ENCODE assay signal across 1 cellular context in the genomic region with DNA sequence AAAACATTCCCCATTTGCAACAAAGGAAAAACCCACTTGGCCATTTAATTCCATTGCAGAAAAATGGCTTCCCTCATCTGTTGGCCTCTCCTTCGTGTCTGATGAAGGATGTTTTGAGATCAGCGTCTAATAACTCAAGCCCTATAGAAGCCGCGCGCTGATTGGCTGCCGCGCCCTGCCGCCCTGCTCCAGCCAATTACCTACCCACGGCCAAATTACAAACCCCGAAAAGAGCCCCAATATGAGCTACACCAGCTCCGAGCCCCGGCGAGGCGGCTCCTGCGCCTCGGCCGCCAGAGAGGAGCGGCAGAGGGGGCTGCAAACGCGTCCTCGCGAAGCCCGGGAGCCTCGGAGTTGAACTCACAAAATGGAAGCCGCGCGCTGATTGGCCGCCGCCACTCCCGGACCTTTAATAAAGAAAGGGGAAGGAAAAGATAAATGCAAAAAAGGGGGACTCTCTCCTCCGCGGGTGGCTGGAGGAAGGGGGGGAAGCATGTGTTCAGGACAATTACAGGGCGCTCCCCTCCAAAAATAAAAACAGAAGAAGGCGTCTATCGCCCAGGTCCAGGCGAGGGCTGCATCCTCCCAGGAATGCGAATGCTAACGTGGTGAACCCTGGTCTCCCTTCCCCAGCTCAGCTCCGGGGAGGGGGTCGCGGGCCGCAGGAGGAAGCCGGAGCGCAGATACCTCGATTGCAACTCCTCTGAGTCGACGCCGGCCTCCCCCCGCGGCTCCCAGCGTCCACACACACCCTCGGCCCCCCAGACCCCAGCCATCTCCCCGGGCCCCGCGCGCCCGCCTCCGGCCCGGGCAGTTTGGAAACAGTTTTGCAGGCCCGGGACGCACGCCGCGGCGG.
A peak's percentile ranks its signal among the peaks of the same experiment; 100 is the strongest.
TF ChIP-seq lines count a peak whose summit lies in the region.

No MANE protein-coding gene starts in this region.

TF ChIP-seq in HepG2, 621 proteins besides CTCF, POLR2A, EP300 and RAD21 (continued from another document and continues in another):
- TF ChIP-seq, protein P1, sequence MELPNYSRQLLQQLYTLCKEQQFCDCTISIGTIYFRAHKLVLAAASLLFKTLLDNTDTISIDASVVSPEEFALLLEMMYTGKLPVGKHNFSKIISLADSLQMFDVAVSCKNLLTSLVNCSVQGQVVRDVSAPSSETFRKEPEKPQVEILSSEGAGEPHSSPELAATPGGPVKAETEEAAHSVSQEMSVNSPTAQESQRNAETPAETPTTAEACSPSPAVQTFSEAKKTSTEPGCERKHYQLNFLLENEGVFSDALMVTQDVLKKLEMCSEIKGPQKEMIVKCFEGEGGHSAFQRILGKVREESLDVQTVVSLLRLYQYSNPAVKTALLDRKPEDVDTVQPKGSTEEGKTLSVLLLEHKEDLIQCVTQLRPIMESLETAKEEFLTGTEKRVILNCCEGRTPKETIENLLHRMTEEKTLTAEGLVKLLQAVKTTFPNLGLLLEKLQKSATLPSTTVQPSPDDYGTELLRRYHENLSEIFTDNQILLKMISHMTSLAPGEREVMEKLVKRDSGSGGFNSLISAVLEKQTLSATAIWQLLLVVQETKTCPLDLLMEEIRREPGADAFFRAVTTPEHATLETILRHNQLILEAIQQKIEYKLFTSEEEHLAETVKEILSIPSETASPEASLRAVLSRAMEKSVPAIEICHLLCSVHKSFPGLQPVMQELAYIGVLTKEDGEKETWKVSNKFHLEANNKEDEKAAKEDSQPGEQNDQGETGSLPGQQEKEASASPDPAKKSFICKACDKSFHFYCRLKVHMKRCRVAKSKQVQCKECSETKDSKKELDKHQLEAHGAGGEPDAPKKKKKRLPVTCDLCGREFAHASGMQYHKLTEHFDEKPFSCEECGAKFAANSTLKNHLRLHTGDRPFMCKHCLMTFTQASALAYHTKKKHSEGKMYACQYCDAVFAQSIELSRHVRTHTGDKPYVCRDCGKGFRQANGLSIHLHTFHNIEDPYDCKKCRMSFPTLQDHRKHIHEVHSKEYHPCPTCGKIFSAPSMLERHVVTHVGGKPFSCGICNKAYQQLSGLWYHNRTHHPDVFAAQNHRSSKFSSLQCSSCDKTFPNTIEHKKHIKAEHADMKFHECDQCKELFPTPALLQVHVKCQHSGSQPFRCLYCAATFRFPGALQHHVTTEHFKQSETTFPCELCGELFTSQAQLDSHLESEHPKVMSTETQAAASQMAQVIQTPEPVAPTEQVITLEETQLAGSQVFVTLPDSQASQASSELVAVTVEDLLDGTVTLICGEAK (IDR thresholded peaks at IDR 0.05): no peak
- TF ChIP-seq, protein P1 (CRISPR knock-in tag; IDR thresholded peaks at IDR 0.05): peak; percentile 20; the same call in 1 of the 2 replicates
- TF ChIP-seq, protein P2, sequence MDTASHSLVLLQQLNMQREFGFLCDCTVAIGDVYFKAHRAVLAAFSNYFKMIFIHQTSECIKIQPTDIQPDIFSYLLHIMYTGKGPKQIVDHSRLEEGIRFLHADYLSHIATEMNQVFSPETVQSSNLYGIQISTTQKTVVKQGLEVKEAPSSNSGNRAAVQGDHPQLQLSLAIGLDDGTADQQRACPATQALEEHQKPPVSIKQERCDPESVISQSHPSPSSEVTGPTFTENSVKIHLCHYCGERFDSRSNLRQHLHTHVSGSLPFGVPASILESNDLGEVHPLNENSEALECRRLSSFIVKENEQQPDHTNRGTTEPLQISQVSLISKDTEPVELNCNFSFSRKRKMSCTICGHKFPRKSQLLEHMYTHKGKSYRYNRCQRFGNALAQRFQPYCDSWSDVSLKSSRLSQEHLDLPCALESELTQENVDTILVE (CRISPR knock-in tag; IDR thresholded peaks at IDR 0.05): peak; percentile 36; the same call in 1 of the 2 replicates
- TF ChIP-seq MIXL1 (CRISPR knock-in tag; IDR thresholded peaks at IDR 0.05): peak; percentile 76
- TF ChIP-seq ZNF564 (CRISPR knock-in tag; IDR thresholded peaks at IDR 0.05): no peak
- TF ChIP-seq MED1 (CRISPR knock-in tag; IDR thresholded peaks at IDR 0.05): peak; percentile 30
- TF ChIP-seq ZNF530 (CRISPR knock-in tag; IDR thresholded peaks at IDR 0.05; ENCODE audit: low read depth): no peak
- TF ChIP-seq KMT2B (CRISPR knock-in tag; IDR thresholded peaks at IDR 0.05): 0 out of 2 replicates have a peak, but pooled peaks have one; percentile 25
- 0 out of 2 replicates have a peak, but pooled peaks have one; percentile 48 for TF ChIP-seq SMAD1 (CRISPR knock-in tag; IDR thresholded peaks at IDR 0.05; ENCODE audit: borderline replicate concordance, low read depth)
- TF ChIP-seq KDM2A (CRISPR knock-in tag; IDR thresholded peaks at IDR 0.05; ENCODE audit: borderline replicate concordance, low read depth): peak; percentile 70; the same call in 1 of the 2 replicates
- TF ChIP-seq ZNF605 (CRISPR knock-in tag; IDR thresholded peaks at IDR 0.05): peak; percentile 87
- TF ChIP-seq, protein P3, sequence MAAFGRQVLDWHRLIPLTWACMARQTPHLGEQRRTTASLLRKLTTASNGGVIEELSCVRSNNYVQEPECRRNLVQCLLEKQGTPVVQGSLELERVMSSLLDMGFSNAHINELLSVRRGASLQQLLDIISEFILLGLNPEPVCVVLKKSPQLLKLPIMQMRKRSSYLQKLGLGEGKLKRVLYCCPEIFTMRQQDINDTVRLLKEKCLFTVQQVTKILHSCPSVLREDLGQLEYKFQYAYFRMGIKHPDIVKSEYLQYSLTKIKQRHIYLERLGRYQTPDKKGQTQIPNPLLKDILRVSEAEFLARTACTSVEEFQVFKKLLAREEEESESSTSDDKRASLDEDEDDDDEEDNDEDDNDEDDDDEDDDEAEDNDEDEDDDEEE (CRISPR knock-in tag; IDR thresholded peaks at IDR 0.05): no peak
- TF ChIP-seq, protein P4, sequence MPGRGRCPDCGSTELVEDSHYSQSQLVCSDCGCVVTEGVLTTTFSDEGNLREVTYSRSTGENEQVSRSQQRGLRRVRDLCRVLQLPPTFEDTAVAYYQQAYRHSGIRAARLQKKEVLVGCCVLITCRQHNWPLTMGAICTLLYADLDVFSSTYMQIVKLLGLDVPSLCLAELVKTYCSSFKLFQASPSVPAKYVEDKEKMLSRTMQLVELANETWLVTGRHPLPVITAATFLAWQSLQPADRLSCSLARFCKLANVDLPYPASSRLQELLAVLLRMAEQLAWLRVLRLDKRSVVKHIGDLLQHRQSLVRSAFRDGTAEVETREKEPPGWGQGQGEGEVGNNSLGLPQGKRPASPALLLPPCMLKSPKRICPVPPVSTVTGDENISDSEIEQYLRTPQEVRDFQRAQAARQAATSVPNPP (CRISPR knock-in tag; IDR thresholded peaks at IDR 0.05): 0 out of 2 replicates have a peak, but pooled peaks have one; percentile 30
- TF ChIP-seq KLF6 (CRISPR knock-in tag; IDR thresholded peaks at IDR 0.05): peak; percentile 66; the same call in 1 of the 2 replicates
- TF ChIP-seq, protein P5, sequence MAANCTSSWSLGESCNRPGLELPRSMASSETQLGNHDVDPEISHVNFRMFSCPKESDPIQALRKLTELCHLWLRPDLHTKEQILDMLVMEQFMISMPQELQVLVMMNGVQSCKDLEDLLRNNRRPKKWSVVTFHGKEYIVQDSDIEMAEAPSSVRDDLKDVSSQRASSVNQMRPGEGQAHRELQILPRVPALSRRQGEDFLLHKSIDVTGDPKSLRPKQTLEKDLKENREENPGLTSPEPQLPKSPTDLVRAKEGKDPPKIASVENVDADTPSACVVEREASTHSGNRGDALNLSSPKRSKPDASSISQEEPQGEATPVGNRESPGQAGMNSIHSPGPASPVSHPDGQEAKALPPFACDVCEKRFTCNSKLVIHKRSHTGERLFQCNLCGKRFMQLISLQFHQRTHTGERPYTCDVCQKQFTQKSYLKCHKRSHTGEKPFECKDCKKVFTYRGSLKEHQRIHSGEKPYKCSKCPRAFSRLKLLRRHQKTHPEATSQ (CRISPR knock-in tag; IDR thresholded peaks at IDR 0.05; ENCODE audit: borderline replicate concordance): 0 out of 2 replicates have a peak, but pooled peaks have one; percentile 20
- TF ChIP-seq ZNF160 (CRISPR knock-in tag; IDR thresholded peaks at IDR 0.05): no peak
- peak; percentile 100 for TF ChIP-seq ZNF614 (CRISPR knock-in tag; IDR thresholded peaks at IDR 0.05; ENCODE audit: borderline replicate concordance)
- TF ChIP-seq, protein P6, sequence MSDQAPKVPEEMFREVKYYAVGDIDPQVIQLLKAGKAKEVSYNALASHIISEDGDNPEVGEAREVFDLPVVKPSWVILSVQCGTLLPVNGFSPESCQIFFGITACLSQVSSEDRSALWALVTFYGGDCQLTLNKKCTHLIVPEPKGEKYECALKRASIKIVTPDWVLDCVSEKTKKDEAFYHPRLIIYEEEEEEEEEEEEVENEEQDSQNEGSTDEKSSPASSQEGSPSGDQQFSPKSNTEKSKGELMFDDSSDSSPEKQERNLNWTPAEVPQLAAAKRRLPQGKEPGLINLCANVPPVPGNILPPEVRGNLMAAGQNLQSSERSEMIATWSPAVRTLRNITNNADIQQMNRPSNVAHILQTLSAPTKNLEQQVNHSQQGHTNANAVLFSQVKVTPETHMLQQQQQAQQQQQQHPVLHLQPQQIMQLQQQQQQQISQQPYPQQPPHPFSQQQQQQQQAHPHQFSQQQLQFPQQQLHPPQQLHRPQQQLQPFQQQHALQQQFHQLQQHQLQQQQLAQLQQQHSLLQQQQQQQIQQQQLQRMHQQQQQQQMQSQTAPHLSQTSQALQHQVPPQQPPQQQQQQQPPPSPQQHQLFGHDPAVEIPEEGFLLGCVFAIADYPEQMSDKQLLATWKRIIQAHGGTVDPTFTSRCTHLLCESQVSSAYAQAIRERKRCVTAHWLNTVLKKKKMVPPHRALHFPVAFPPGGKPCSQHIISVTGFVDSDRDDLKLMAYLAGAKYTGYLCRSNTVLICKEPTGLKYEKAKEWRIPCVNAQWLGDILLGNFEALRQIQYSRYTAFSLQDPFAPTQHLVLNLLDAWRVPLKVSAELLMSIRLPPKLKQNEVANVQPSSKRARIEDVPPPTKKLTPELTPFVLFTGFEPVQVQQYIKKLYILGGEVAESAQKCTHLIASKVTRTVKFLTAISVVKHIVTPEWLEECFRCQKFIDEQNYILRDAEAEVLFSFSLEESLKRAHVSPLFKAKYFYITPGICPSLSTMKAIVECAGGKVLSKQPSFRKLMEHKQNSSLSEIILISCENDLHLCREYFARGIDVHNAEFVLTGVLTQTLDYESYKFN (CRISPR knock-in tag; conservative IDR thresholded peaks at IDR 0.05): 0 out of 2 replicates have a peak, but pooled peaks have one; percentile 32
- TF ChIP-seq, protein P7, sequence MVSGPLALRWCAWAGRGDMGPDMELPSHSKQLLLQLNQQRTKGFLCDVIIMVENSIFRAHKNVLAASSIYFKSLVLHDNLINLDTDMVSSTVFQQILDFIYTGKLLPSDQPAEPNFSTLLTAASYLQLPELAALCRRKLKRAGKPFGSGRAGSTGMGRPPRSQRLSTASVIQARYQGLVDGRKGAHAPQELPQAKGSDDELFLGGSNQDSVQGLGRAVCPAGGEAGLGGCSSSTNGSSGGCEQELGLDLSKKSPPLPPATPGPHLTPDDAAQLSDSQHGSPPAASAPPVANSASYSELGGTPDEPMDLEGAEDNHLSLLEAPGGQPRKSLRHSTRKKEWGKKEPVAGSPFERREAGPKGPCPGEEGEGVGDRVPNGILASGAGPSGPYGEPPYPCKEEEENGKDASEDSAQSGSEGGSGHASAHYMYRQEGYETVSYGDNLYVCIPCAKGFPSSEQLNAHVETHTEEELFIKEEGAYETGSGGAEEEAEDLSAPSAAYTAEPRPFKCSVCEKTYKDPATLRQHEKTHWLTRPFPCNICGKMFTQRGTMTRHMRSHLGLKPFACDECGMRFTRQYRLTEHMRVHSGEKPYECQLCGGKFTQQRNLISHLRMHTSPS (CRISPR knock-in tag; IDR thresholded peaks at IDR 0.05; ENCODE audit: low read depth): no peak
- TF ChIP-seq, protein P8, sequence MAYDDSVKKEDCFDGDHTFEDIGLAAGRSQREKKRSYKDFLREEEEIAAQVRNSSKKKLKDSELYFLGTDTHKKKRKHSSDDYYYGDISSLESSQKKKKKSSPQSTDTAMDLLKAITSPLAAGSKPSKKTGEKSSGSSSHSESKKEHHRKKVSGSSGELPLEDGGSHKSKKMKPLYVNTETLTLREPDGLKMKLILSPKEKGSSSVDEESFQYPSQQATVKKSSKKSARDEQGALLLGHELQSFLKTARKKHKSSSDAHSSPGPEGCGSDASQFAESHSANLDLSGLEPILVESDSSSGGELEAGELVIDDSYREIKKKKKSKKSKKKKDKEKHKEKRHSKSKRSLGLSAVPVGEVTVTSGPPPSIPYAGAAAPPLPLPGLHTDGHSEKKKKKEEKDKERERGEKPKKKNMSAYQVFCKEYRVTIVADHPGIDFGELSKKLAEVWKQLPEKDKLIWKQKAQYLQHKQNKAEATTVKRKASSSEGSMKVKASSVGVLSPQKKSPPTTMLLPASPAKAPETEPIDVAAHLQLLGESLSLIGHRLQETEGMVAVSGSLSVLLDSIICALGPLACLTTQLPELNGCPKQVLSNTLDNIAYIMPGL (CRISPR knock-in tag; IDR thresholded peaks at IDR 0.05; ENCODE audit: borderline replicate concordance in 1 of 2, low read depth in 1 of 2): peak; percentile 46; a peak in 1 of 4 replicates
- TF ChIP-seq ZFP41 (CRISPR knock-in tag; IDR thresholded peaks at IDR 0.05; ENCODE audit: borderline replicate concordance): peak; percentile 28; the same call in 1 of the 2 replicates
- TF ChIP-seq ARNTL (CRISPR knock-in tag; IDR thresholded peaks at IDR 0.05): peak; percentile 64; the same call in 1 of the 2 replicates
- TF ChIP-seq HNRNPLL (IDR thresholded peaks at IDR 0.05; ENCODE audit: low read depth, low read length, poor library complexity, severe bottlenecking): peak; percentile 76
- TF ChIP-seq, protein P9, sequence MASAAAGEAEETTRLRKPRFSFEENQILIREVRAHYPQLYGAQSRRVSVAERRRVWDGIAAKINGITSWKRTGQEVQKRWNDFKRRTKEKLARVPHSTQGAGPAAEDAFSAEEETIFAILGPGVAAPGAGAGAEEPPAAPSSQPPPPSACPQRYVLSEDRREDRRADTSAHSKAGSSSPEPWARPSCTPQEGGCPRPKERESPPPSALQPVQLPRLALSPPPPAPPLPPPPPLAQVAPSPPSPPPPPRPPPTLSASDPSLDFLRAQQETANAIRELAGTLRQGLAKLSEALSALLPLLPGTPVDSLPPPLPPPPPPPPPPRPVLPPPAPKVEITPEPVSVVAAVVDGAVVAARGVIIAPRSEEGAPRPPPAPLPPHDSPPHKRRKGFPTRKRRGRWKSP (CRISPR knock-in tag; IDR thresholded peaks at IDR 0.05): peak; percentile 76; the same call in 1 of the 2 replicates
- no peak for TF ChIP-seq FOXM1 (CRISPR knock-in tag; IDR thresholded peaks at IDR 0.05)
